19 cellular contexts compared by ENCODE assay signal in genomic region chr7:116689787-116690186, GRCh38. TPM values are rescaled to one million over a fixed set of nuclear protein-coding genes. Genes with fewer than 3 reads are reported as not detected.
DNase-seq lines count a peak whose midpoint lies in the region; ATAC-seq, FAIRE-seq and TF ChIP-seq lines count a peak whose summit lies in the region.
"Had no signal": no experiment of that assay in that cellular context is flagged by ENCODE, and none has a peak within 500 bp of the region (broad histone marks: within the 10 kb centered on the region; RNA-seq: fewer than 3 reads in every experiment).

No MANE protein-coding gene starts in this region.

- no peaks in the 10 kb centered on the region for H3K27me3 ChIP-seq in psoas muscle (ENCODE audit: insufficient read depth in 3 of 3, low read length in 2 of 3)
- no peaks in the 10 kb centered on the region for H3K27me3 ChIP-seq in effector memory CD4-positive, alpha-beta T cell (replicated peaks; ENCODE audit: control insufficient read depth, insufficient read depth, low read length, poor library complexity, severe bottlenecking)

- no peak for ATAC-seq in psoas muscle
- no peak for ATAC-seq in HG03039 (IDR thresholded peaks at IDR 0.05; ENCODE audit: unreplicated experiment)
- ATAC-seq: activated CD8-positive, alpha-beta T cell treated with anti-CD3 and anti-CD28 coated beads, Interleukin-2, amount 10 ng/mL, durations not matched to agents 7 days and 5 days; Right ventricle myocardium inferior; sciatic nerve had no signal

- WGBS in psoas muscle, 3 donors, result 80 to 92% (median 90%) methylated on average over 4 of the region's 4 CpGs

- FAIRE-seq in GM12891 (lab: Jason Lieb, UNC), result no peak
- FAIRE-seq: endothelial cell of umbilical vein, G401.6, TTC549 had no signal

- DNase-seq in GM12891 (ENCODE audit: insufficient read length, low spot score), result no peak
- DNase-seq in MV-4-11 (lab: John Stamatoyannopoulos, UW), result peak; percentile 35
- DNase-seq in astrocyte of the spinal cord (ENCODE audit: low read depth, low spot score), result peak; percentile 75
- DNase-seq in psoas muscle, result no peak
- DNase-seq in effector memory CD4-positive, alpha-beta T cell, result no peak
- no peak for DNase-seq in erythroblast (lab: John Stamatoyannopoulos, UW)
- no peak for DNase-seq in activated T-cell treated with anti-CD3 and anti-CD28 coated beads for 4 hours
- DNase-seq: activated CD8-positive, alpha-beta T cell treated with anti-CD3 and anti-CD28 coated beads, Interleukin-2, amount 10 ng/mL, durations not matched to agents 7 days and 5 days; CD4-positive, CD25-positive, alpha-beta regulatory T cell; GOT3; NCI-H1048; NCI-H345 had no signal

- peak overlapping the region; percentile 56 for H3K27ac ChIP-seq in psoas muscle
- no peak overlapping the region for H3K27ac ChIP-seq in effector memory CD4-positive, alpha-beta T cell (ENCODE audit: insufficient read depth, low read length, poor library complexity, severe bottlenecking)

- TF ChIP-seq POLR2A in GM12891 (IDR thresholded peaks at IDR 0.05; ENCODE audit: low read depth, low read length) (no peak), erythroblast (IDR thresholded peaks at IDR 0.05; ENCODE audit: low read length) (no peak)

- peaks cover 0 to 3% of the 10 kb centered on the region in 2 donors for H3K36me3 ChIP-seq in psoas muscle (ENCODE audit: insufficient read depth in 1 of 2, low read depth in 1 of 2)
- H3K36me3 ChIP-seq in effector memory CD4-positive, alpha-beta T cell (ENCODE audit: control insufficient read depth, insufficient read depth, low read length), result no peaks in the 10 kb centered on the region

- in situ Hi-C loops in astrocyte of the spinal cord (cut with HindIII; ENCODE audit: low sequenced_read_pairs), result no loop called here

- intact Hi-C loops in psoas muscle (cut with DNase I), result no loop called here

- H3K4me1 ChIP-seq in psoas muscle, result peaks cover 58% of the 10 kb centered on the region
- no peaks in the 10 kb centered on the region for H3K4me1 ChIP-seq in effector memory CD4-positive, alpha-beta T cell (ENCODE audit: control insufficient read depth, insufficient read depth, low read length, poor library complexity, severe bottlenecking)

- H3K9me3 ChIP-seq in psoas muscle, result no peaks in the 10 kb centered on the region
- H3K9me3 ChIP-seq in effector memory CD4-positive, alpha-beta T cell (ENCODE audit: control insufficient read depth, low read length), result no peaks in the 10 kb centered on the region

- TF ChIP-seq CTCF in astrocyte of the spinal cord (IDR thresholded peaks at IDR 0.05; ENCODE audit: low read depth, low read length), result no peak
- no peak for TF ChIP-seq CTCF in psoas muscle (IDR thresholded peaks at IDR 0.05)

- H3K4me3 ChIP-seq in astrocyte of the spinal cord (ENCODE audit: low read depth, low read length) (no peak overlapping the region), psoas muscle (no peak overlapping the region)
- no peak overlapping the region for H3K4me3 ChIP-seq in effector memory CD4-positive, alpha-beta T cell (ENCODE audit: insufficient read depth, low read depth, low read length, poor library complexity, severe bottlenecking)

TF ChIP-seq in GM12891, 5 proteins besides CTCF, POLR2A, EP300 and RAD21:
- TF ChIP-seq PAX5 (IDR thresholded peaks at IDR 0.05; ENCODE audit: insufficient read depth, low read length, severe bottlenecking), result no peak
- no peak for TF ChIP-seq TAF1 (IDR thresholded peaks at IDR 0.05; ENCODE audit: low read depth, low read length)
- no peak for TF ChIP-seq POLR2AphosphoS5 (IDR thresholded peaks at IDR 0.05; ENCODE audit: low read depth, low read length)
- 0 out of 2 replicates have a peak, but pooled peaks have one; percentile 3 for TF ChIP-seq SPI1 (IDR thresholded peaks at IDR 0.05; ENCODE audit: low read depth, low read length)

RNA-seq across cellular contexts. Expression of gene MET, which starts 17.8 kb away (rescaled TPM):
- not detected for polyA plus RNA-seq in GM12891 (2012; ENCODE audit: low read depth, missing spikeins)
- total RNA-seq in psoas muscle, result 10 to 100 TPM; 17.8 to 84.1 (median 29.3) TPM
- polyA plus RNA-seq in psoas muscle, result 10 to 100 TPM in 2 of 3 donors, 1 to 10 TPM in 1; 5.9 to 50.3 (median 11.0) TPM
- total RNA-seq: activated CD8-positive, alpha-beta T cell treated with anti-CD3 and anti-CD28 coated beads, Interleukin-2, amount 10 ng/mL, durations not matched to agents 7 days and 5 days; CD4-positive, CD25-positive, alpha-beta regulatory T cell had no signal
- polyA plus RNA-seq: CD4-positive, CD25-positive, alpha-beta regulatory T cell; neural cell had no signal

Comparison
In these comparisons a context has a peak if more than half of its experiments do, and no peak if none do; other contexts are left out.
1. DNase-seq: peak in MV-4-11 (single experiment) and astrocyte of the spinal cord (single experiment); none in GM12891 (single experiment), psoas muscle (0 of 2), effector memory CD4-positive, alpha-beta T cell (0 of 3), erythroblast (0 of 2) and activated T-cell treated with anti-CD3 and anti-CD28 coated beads for 4 hours (single experiment).